Comparison of ENCODE assay signal across 9 cellular contexts in genomic region chr7:111029141-111029572, GRCh38.
A peak's percentile ranks its signal among the peaks of the same experiment; 100 is the strongest.
DNase-seq lines count a peak whose midpoint lies in the region; ATAC-seq lines count a peak whose summit lies in the region.
"Had no signal": no experiment of that assay in that cellular context is flagged by ENCODE, and none has a peak within 500 bp of the region (broad histone marks: within the 10 kb centered on the region; RNA-seq: fewer than 3 reads in every experiment).

No MANE protein-coding gene starts in this region.

- peak overlapping the region in 1 of 4 donors; percentile 75 for H3K4me3 Mint-ChIP-seq in CD4-positive, CD25-positive, alpha-beta regulatory T cell
- H3K4me3 Mint-ChIP-seq in activated naive CD8-positive, alpha-beta T cell treated with anti-CD3 and anti-CD28 coated beads for 36 hours, result peak overlapping the region; percentile 46

- H3K27ac ChIP-seq in CD4-positive, CD25-positive, alpha-beta regulatory T cell (ENCODE audit: insufficient read depth, low read length, poor library complexity, severe bottlenecking), result no peak overlapping the region

- H3K4me1 ChIP-seq in CD4-positive, CD25-positive, alpha-beta regulatory T cell (ENCODE audit: control insufficient read depth, insufficient read depth, low read length, poor library complexity, severe bottlenecking), result peaks cover 17% of the 10 kb centered on the region

- peaks cover 21 to 57% (median 49%) of the 10 kb centered on the region in 4 donors for H3K4me1 Mint-ChIP-seq in CD4-positive, CD25-positive, alpha-beta regulatory T cell
- H3K4me1 Mint-ChIP-seq in activated naive CD8-positive, alpha-beta T cell treated with anti-CD3 and anti-CD28 coated beads for 36 hours, result peaks cover 63% of the 10 kb centered on the region

- H3K36me3 ChIP-seq in CD4-positive, CD25-positive, alpha-beta regulatory T cell (ENCODE audit: control insufficient read depth, insufficient read depth, low read length), result no peaks in the 10 kb centered on the region

- H3K4me3 ChIP-seq in CD4-positive, CD25-positive, alpha-beta regulatory T cell (ENCODE audit: low read depth, low read length), result no peak overlapping the region

- H3K27me3 ChIP-seq in CD4-positive, CD25-positive, alpha-beta regulatory T cell (ENCODE audit: control insufficient read depth, insufficient read depth, low read length), result no peaks in the 10 kb centered on the region

- H3K9me3 Mint-ChIP-seq in CD4-positive, CD25-positive, alpha-beta regulatory T cell, result peaks cover 0 to 1% (median 0%) of the 10 kb centered on the region in 7 donors
- peaks cover 3% of the 10 kb centered on the region for H3K9me3 Mint-ChIP-seq in activated naive CD8-positive, alpha-beta T cell treated with anti-CD3 and anti-CD28 coated beads for 36 hours
- H3K9me3 Mint-ChIP-seq: CD8-positive, alpha-beta memory T cell had no signal

- no peaks in the 10 kb centered on the region for H3K36me3 Mint-ChIP-seq in CD4-positive, CD25-positive, alpha-beta regulatory T cell
- H3K36me3 Mint-ChIP-seq in activated naive CD8-positive, alpha-beta T cell treated with anti-CD3 and anti-CD28 coated beads for 36 hours, result peaks cover 19% of the 10 kb centered on the region

- H3K27me3 Mint-ChIP-seq in CD4-positive, CD25-positive, alpha-beta regulatory T cell, result no peaks in the 10 kb centered on the region
- H3K27me3 Mint-ChIP-seq in activated naive CD8-positive, alpha-beta T cell treated with anti-CD3 and anti-CD28 coated beads for 36 hours, result no peaks in the 10 kb centered on the region
- H3K27me3 Mint-ChIP-seq: CD8-positive, alpha-beta memory T cell had no signal

- no peak for DNase-seq in CD4-positive, CD25-positive, alpha-beta regulatory T cell
- DNase-seq in activated naive CD8-positive, alpha-beta T cell treated with anti-CD3 and anti-CD28 coated beads for 36 hours, result peak; percentile 33
- DNase-seq in AG08396 (ENCODE audit: low spot score) (no peak), KG1 (lab: John Stamatoyannopoulos, UW) (no peak), nucleus accumbens (lab: John Stamatoyannopoulos, UW) (no peak), NCI-H226 (no peak)

- H3K9me3 ChIP-seq in CD4-positive, CD25-positive, alpha-beta regulatory T cell (ENCODE audit: control insufficient read depth in 2 of 2, low read length in 2 of 2), result no peaks in the 10 kb centered on the region

- peak overlapping the region in 2 of 3 donors; percentile 33 to 76 for H3K27ac Mint-ChIP-seq in CD4-positive, CD25-positive, alpha-beta regulatory T cell
- H3K27ac Mint-ChIP-seq in activated naive CD8-positive, alpha-beta T cell treated with anti-CD3 and anti-CD28 coated beads for 36 hours, result peak overlapping the region; percentile 98

- ATAC-seq in CD4-positive, CD25-positive, alpha-beta regulatory T cell (ENCODE audit: low read depth in 2 of 2), result no peak
- peak; percentile 19 for ATAC-seq in GM18909 (IDR thresholded peaks at IDR 0.05; ENCODE audit: poor library complexity, unreplicated experiment)
- ATAC-seq in HG03442 (IDR thresholded peaks at IDR 0.05; ENCODE audit: unreplicated experiment), result peak; percentile 18

Comparison
In these comparisons a context has a peak if more than half of its experiments do, and no peak if none do; other contexts are left out.
1. ATAC-seq: peak in GM18909 (single experiment) and HG03442 (single experiment); none in CD4-positive, CD25-positive, alpha-beta regulatory T cell (0 of 2).